ENCODE assay signal across 1 cellular context in genomic region chr6:134585529-134585873, GRCh38.
TF ChIP-seq lines count a peak whose summit lies in the region.

No MANE protein-coding gene starts in this region.

TF ChIP-seq in K562, 482 proteins besides CTCF, POLR2A, EP300 and RAD21 (continued from another document and continues in another):
- TF ChIP-seq USF2 (CRISPR knock-in tag; IDR thresholded peaks at IDR 0.05) = no peak
- no peak for TF ChIP-seq ZNF511 (CRISPR knock-in tag; IDR thresholded peaks at IDR 0.05)
- TF ChIP-seq PURB (CRISPR knock-in tag; IDR thresholded peaks at IDR 0.05; ENCODE audit: low read depth) = no peak
- TF ChIP-seq BHLHE40 (IDR thresholded peaks at IDR 0.05; ENCODE audit: low read length) = no peak
- TF ChIP-seq, protein P1, sequence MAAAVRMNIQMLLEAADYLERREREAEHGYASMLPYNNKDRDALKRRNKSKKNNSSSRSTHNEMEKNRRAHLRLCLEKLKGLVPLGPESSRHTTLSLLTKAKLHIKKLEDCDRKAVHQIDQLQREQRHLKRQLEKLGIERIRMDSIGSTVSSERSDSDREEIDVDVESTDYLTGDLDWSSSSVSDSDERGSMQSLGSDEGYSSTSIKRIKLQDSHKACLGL (CRISPR knock-in tag; IDR thresholded peaks at IDR 0.05; ENCODE audit: borderline replicate concordance, poor library complexity, severe bottlenecking) = no peak
- no peak for TF ChIP-seq MCM2 (IDR thresholded peaks at IDR 0.05; ENCODE audit: low read depth)
- TF ChIP-seq STAT5A (IDR thresholded peaks at IDR 0.05; ENCODE audit: borderline replicate concordance, low read length) = no peak
- TF ChIP-seq ZBTB17 (CRISPR knock-in tag; IDR thresholded peaks at IDR 0.05) = no peak
- TF ChIP-seq, protein P2, sequence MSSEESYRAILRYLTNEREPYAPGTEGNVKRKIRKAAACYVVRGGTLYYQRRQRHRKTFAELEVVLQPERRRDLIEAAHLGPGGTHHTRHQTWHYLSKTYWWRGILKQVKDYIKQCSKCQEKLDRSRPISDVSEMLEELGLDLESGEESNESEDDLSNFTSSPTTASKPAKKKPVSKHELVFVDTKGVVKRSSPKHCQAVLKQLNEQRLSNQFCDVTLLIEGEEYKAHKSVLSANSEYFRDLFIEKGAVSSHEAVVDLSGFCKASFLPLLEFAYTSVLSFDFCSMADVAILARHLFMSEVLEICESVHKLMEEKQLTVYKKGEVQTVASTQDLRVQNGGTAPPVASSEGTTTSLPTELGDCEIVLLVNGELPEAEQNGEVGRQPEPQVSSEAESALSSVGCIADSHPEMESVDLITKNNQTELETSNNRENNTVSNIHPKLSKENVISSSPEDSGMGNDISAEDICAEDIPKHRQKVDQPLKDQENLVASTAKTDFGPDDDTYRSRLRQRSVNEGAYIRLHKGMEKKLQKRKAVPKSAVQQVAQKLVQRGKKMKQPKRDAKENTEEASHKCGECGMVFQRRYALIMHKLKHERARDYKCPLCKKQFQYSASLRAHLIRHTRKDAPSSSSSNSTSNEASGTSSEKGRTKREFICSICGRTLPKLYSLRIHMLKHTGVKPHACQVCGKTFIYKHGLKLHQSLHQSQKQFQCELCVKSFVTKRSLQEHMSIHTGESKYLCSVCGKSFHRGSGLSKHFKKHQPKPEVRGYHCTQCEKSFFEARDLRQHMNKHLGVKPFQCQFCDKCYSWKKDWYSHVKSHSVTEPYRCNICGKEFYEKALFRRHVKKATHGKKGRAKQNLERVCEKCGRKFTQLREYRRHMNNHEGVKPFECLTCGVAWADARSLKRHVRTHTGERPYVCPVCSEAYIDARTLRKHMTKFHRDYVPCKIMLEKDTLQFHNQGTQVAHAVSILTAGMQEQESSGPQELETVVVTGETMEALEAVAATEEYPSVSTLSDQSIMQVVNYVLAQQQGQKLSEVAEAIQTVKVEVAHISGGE (CRISPR knock-in tag; IDR thresholded peaks at IDR 0.05) = peak in 1 of 3 experiments; percentile 69; a peak in 2 of 6 replicates
- no peak for TF ChIP-seq HIVEP1 (CRISPR knock-in tag; IDR thresholded peaks at IDR 0.05)
- no peak for TF ChIP-seq ZNF175 (CRISPR knock-in tag; IDR thresholded peaks at IDR 0.05; ENCODE audit: low read depth)
- no peak for TF ChIP-seq MAZ (CRISPR knock-in tag; conservative IDR thresholded peaks at IDR 0.05 in 1 of 2, IDR thresholded peaks at IDR 0.05 in 1 of 2)
- TF ChIP-seq AFF1 (IDR thresholded peaks at IDR 0.05; ENCODE audit: low read depth in 1 of 2, partially characterized antibody in 2 of 2) = no peak
- TF ChIP-seq MLLT1 (IDR thresholded peaks at IDR 0.05) = no peak
- no peak for TF ChIP-seq NR0B1 (IDR thresholded peaks at IDR 0.05; ENCODE audit: partially characterized antibody)
- TF ChIP-seq HOXB6 (CRISPR knock-in tag; IDR thresholded peaks at IDR 0.05; ENCODE audit: borderline replicate concordance) = no peak
- no peak for TF ChIP-seq U2AF1 (optimal IDR thresholded peaks at IDR 0.05; ENCODE audit: low read depth, low read length)
- TF ChIP-seq PHF8 (IDR thresholded peaks at IDR 0.05; ENCODE audit: borderline replicate concordance, low read length) = no peak
- TF ChIP-seq KLF6 (CRISPR knock-in tag; IDR thresholded peaks at IDR 0.05; ENCODE audit: borderline replicate concordance) = no peak
- TF ChIP-seq PCBP2 (IDR thresholded peaks at IDR 0.05; ENCODE audit: low read depth, low read length, poor library complexity, severe bottlenecking) = no peak
- no peak for TF ChIP-seq MYBL2 (IDR thresholded peaks at IDR 0.05; ENCODE audit: low read depth)
- no peak for TF ChIP-seq MYBL2 (CRISPR knock-in tag; IDR thresholded peaks at IDR 0.05; ENCODE audit: borderline replicate concordance)
- TF ChIP-seq ZNF3 (CRISPR knock-in tag; IDR thresholded peaks at IDR 0.05) = no peak
- TF ChIP-seq ZNF57 (CRISPR knock-in tag; IDR thresholded peaks at IDR 0.05) = no peak
- peak; percentile 83 for TF ChIP-seq MEF2A (IDR thresholded peaks at IDR 0.05; ENCODE audit: control insufficient read depth, low read depth, low read length)
- TF ChIP-seq, protein P3, sequence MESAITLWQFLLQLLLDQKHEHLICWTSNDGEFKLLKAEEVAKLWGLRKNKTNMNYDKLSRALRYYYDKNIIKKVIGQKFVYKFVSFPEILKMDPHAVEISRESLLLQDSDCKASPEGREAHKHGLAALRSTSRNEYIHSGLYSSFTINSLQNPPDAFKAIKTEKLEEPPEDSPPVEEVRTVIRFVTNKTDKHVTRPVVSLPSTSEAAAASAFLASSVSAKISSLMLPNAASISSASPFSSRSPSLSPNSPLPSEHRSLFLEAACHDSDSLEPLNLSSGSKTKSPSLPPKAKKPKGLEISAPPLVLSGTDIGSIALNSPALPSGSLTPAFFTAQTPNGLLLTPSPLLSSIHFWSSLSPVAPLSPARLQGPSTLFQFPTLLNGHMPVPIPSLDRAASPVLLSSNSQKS (CRISPR knock-in tag; IDR thresholded peaks at IDR 0.05) = no peak
- TF ChIP-seq YBX1 (IDR thresholded peaks at IDR 0.05) = no peak
- TF ChIP-seq NR3C1 (CRISPR knock-in tag; IDR thresholded peaks at IDR 0.05) = no peak
- TF ChIP-seq MXI1 (IDR thresholded peaks at IDR 0.05; ENCODE audit: low read depth, low read length) = no peak
- TF ChIP-seq RBM14 (IDR thresholded peaks at IDR 0.05; ENCODE audit: borderline replicate concordance, insufficient read depth, low read depth, low read length) = no peak
- no peak for TF ChIP-seq NR2F6 (CRISPR knock-in tag; IDR thresholded peaks at IDR 0.05)
- no peak for TF ChIP-seq RUNX1 (IDR thresholded peaks at IDR 0.05; ENCODE audit: low read depth)
- peak; percentile 89 for TF ChIP-seq ZNF766 (CRISPR knock-in tag; conservative IDR thresholded peaks at IDR 0.05)
- TF ChIP-seq ZNF324 (CRISPR knock-in tag; IDR thresholded peaks at IDR 0.05) = no peak
- no peak for TF ChIP-seq E2F5 (CRISPR knock-in tag; IDR thresholded peaks at IDR 0.05)
- TF ChIP-seq BACH1 (tag; IDR thresholded peaks at IDR 0.05) = no peak
- TF ChIP-seq RB1 (IDR thresholded peaks at IDR 0.05; ENCODE audit: low read depth) = no peak
- TF ChIP-seq CHAMP1 (IDR thresholded peaks at IDR 0.05) = no peak
- TF ChIP-seq MAFG (tag; conservative IDR thresholded peaks at IDR 0.05) = 0 out of 2 replicates have a peak, but pooled peaks have one; percentile 35
- no peak for TF ChIP-seq ZNF444 (CRISPR knock-in tag; IDR thresholded peaks at IDR 0.05)
- TF ChIP-seq ZBTB8A (IDR thresholded peaks at IDR 0.05; ENCODE audit: partially characterized antibody) = no peak
- TF ChIP-seq, protein P4, sequence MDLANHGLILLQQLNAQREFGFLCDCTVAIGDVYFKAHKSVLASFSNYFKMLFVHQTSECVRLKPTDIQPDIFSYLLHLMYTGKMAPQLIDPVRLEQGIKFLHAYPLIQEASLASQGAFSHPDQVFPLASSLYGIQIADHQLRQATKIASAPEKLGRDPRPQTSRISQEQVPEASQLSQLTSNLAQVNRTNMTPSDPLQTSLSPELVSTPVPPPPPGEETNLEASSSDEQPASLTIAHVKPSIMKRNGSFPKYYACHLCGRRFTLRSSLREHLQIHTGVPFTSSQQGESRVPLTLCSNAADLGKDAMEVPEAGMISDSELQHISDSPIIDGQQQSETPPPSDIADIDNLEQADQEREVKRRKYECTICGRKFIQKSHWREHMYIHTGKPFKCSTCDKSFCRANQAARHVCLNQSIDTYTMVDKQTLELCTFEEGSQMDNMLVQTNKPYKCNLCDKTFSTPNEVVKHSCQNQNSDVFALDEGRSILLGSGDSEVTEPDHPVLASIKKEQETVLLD (IDR thresholded peaks at IDR 0.05) = no peak
- no peak for TF ChIP-seq CBX8 (IDR thresholded peaks at IDR 0.05; ENCODE audit: borderline replicate concordance, extremely low read depth, low read depth, low read length, poor library complexity, severe bottlenecking)
- TF ChIP-seq ZNF695 (CRISPR knock-in tag; IDR thresholded peaks at IDR 0.05) = no peak
- no peak for TF ChIP-seq CCAR2 (IDR thresholded peaks at IDR 0.05; ENCODE audit: low read depth, low read length)
- no peak for TF ChIP-seq ZNF830 (CRISPR knock-in tag; IDR thresholded peaks at IDR 0.05)
- no peak for TF ChIP-seq PTRF (tag; IDR thresholded peaks at IDR 0.05)
- no peak for TF ChIP-seq KDM4B (IDR thresholded peaks at IDR 0.05; ENCODE audit: borderline replicate concordance in 2 of 2, low read depth in 1 of 2)
